In the genomic region with DNA sequence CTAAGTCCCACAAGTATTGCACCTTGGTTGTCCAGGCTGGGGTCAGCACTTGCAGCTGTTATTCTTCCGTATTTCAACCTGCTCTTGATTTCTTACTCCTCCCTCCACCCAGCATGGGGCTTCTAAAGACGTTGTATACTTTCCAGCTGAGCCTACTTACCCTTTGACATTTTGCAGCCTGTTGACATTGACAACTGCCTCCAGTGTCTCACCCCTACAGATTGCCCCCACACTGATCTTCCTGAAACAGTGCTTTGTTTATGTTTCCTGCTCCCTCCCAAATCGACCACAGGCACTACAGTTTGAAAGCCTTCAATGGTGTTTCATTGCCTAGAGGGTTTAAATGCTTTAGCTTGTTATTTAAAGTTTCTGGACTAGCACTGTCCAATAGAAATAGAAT, we compare ENCODE assay signal across 15 cellular contexts. TPM values are rescaled to one million over a fixed set of nuclear protein-coding genes. Genes with fewer than 3 reads are reported as not detected.
DNase-seq lines count a peak whose midpoint lies in the region; ATAC-seq, FAIRE-seq and TF ChIP-seq lines count a peak whose summit lies in the region.
"Had no signal": no experiment of that assay in that cellular context is flagged by ENCODE, and none has a peak within 500 bp of the region (broad histone marks: within the 10 kb centered on the region; RNA-seq: fewer than 3 reads in every experiment).

No MANE protein-coding gene starts in this region.

- H3K27ac Mint-ChIP-seq in activated T-cell treated with anti-CD3 and anti-CD28 coated beads, Interleukin-2, amount 50 U/mL, for 72 hours = peak overlapping the region; percentile 5
- H3K27ac Mint-ChIP-seq in stimulated activated naive CD8-positive, alpha-beta T cell treated with anti-CD3 and anti-CD28 coated beads, Interleukin-15, Interleukin-2, amounts not matched to agents 100 ng/mL and 50 ng/mL, for 24 hours = peak overlapping the region; percentile 81

- peak; percentile 23 for FAIRE-seq in GM12878 (lab: Jason Lieb, UNC)

- BruUV-seq in GM12878 (replicated peaks; lab: Mats Ljungman, UMichigan) = no TSS peak

- TF ChIP-seq EP300 in GM12878 (IDR thresholded peaks at IDR 0.05; ENCODE audit: borderline replicate concordance in 1 of 2, control insufficient read depth in 1 of 2, low read depth in 2 of 2, low read length in 2 of 2) = no peak

- H3K9ac ChIP-seq in GM12878 (ENCODE audit: control insufficient read depth, insufficient read depth, low read length) = no peak overlapping the region

- no peak overlapping the region for H2AFZ ChIP-seq in GM12878 (ENCODE audit: control insufficient read depth, low read depth, low read length)

- H3K27me3 Mint-ChIP-seq in activated T-cell treated with anti-CD3 and anti-CD28 coated beads, Interleukin-2, amount 50 U/mL, for 72 hours (ENCODE audit: low read depth) = no peaks in the 10 kb centered on the region
- no peaks in the 10 kb centered on the region for H3K27me3 Mint-ChIP-seq in stimulated activated naive CD8-positive, alpha-beta T cell treated with anti-CD3 and anti-CD28 coated beads, Interleukin-15, Interleukin-2, amounts not matched to agents 100 ng/mL and 50 ng/mL, for 24 hours

- intact Hi-C loops in GM12878 (cut with micrococcal nuclease; ENCODE audit: unreplicated experiment) = loop anchor here (2.0 kb wide), 1 partner anchor 49 kb away; no protein-coding TSS in a partner anchor

- peak overlapping the region; percentile 55 for H3K27ac ChIP-seq in GM12878 (ENCODE audit: control insufficient read depth, insufficient read depth)

- no peaks in the 10 kb centered on the region for H3K27me3 ChIP-seq in GM12878 (replicated peaks in 1 of 2; ENCODE audit: control insufficient read depth in 2 of 2, insufficient read depth in 2 of 2, low read length in 1 of 2)

- H4K20me1 ChIP-seq in GM12878 (ENCODE audit: control insufficient read depth, insufficient read depth) = no peaks in the 10 kb centered on the region; the same call in none of the 2 replicates

- peaks cover 6% of the 10 kb centered on the region for H3K79me2 ChIP-seq in GM12878 (ENCODE audit: control insufficient read depth, insufficient read depth, low read length)

- RAD21 ChIA-PET in GM12878 (lab: Charles Lee; ENCODE audit: unreplicated experiment) = interaction anchor here (0.7 kb wide), 1 partner anchor 85 kb away, joined by 3 read pairs; no protein-coding TSS in a partner anchor

- in situ Hi-C loops in GM12878 (cut with MboI) = no loop called here

- peak overlapping the region; percentile 33 to 64 for H3K4me3 Mint-ChIP-seq in activated T-cell treated with anti-CD3 and anti-CD28 coated beads, Interleukin-2, amount 50 U/mL, for 72 hours
- H3K4me3 Mint-ChIP-seq in stimulated activated naive CD8-positive, alpha-beta T cell treated with anti-CD3 and anti-CD28 coated beads, Interleukin-15, Interleukin-2, amounts not matched to agents 100 ng/mL and 50 ng/mL, for 24 hours = peak overlapping the region; percentile 27

- no peak for TF ChIP-seq RAD21 in GM12878 (IDR thresholded peaks at IDR 0.05; ENCODE audit: insufficient read depth, low read depth, low read length)

- no peak for TF ChIP-seq POLR2A in GM12878 (IDR thresholded peaks at IDR 0.05; ENCODE audit: low read depth, low read length)

- peaks cover 0 to 2% of the 10 kb centered on the region in 2 donors for H3K9me3 Mint-ChIP-seq in activated T-cell treated with anti-CD3 and anti-CD28 coated beads, Interleukin-2, amount 50 U/mL, for 72 hours
- no peaks in the 10 kb centered on the region for H3K9me3 Mint-ChIP-seq in stimulated activated naive CD8-positive, alpha-beta T cell treated with anti-CD3 and anti-CD28 coated beads, Interleukin-15, Interleukin-2, amounts not matched to agents 100 ng/mL and 50 ng/mL, for 24 hours

- no peaks in the 10 kb centered on the region for H3K9me3 ChIP-seq in GM12878 (replicated peaks; ENCODE audit: control insufficient read depth, insufficient read depth, low read length)

- H3K4me1 ChIP-seq in GM12878 (ENCODE audit: control insufficient read depth, insufficient read depth, low read length) = peaks cover 41% of the 10 kb centered on the region

- ATAC-seq in activated T-cell treated with anti-CD3 and anti-CD28 coated beads, Interleukin-2, amount 50 U/mL, for 72 hours (replicated peaks in 1 of 2) = no peak
- ATAC-seq in GM12878 (no peak), GM19455 (IDR thresholded peaks at IDR 0.05; ENCODE audit: unreplicated experiment) (no peak), GM21526 (IDR thresholded peaks at IDR 0.05; ENCODE audit: low FRiP score, unreplicated experiment) (no peak), GM21423 (IDR thresholded peaks at IDR 0.05; ENCODE audit: unreplicated experiment) (no peak)

- TF ChIP-seq CTCF in GM12878 (IDR thresholded peaks at IDR 0.05 in 2 of 3, conservative IDR thresholded peaks at IDR 0.05 in 1 of 3; ENCODE audit: control insufficient read depth in 2 of 3, extremely low read depth in 1 of 3, insufficient read depth in 1 of 3, low read depth in 3 of 3, low read length in 3 of 3) = no peak

- 14% methylated on average over 3 of the region's 3 CpGs for WGBS in GM12878 (ENCODE audit: insufficient coverage, insufficient replicate concordance, low lambda C conversion rate, missing lambda C conversion rate)

- DNase-seq in activated T-cell treated with anti-CD3 and anti-CD28 coated beads, Interleukin-2, amount 50 U/mL, for 72 hours = no peak
- no peak for DNase-seq in activated T-cell treated with anti-CD3 and anti-CD28 coated beads, Interleukin-2, amount 50 U/mL, for 1 hour
- DNase-seq in NCI-H146 (lab: John Stamatoyannopoulos, UW) (peak; percentile 67), GM12878 (ENCODE audit: low read depth, low spot score) (no peak)
- DNase-seq: activated CD4-positive, alpha-beta T cell treated with anti-CD3 and anti-CD28 coated beads for 48 hours; aorta; effector CD8-positive, alpha-beta T cell; GDM1; kidney glomerular epithelial cell; NCI-H1105 had no signal

- H3K4me2 ChIP-seq in GM12878 (ENCODE audit: control insufficient read depth, insufficient read depth) = peak overlapping the region; percentile 48
- H3K4me2 ChIP-seq: smooth muscle cell had no signal

- CTCF ChIA-PET in GM12878 (lab: Yijun Ruan, JAX) = interaction anchor here (0.9 to 1.5 kb wide), 3 partner anchors 15 to 298 kb away, joined by 3 to 7 read pairs (median 4); no protein-coding TSS in a partner anchor

- H3K4me3 ChIP-seq in GM12878 = no peak overlapping the region
- H3K4me3 ChIP-seq: smooth muscle cell had no signal

- SMC1A ChIA-PET in GM12878 (lab: Charles Lee; ENCODE audit: uncharacterized antibody, unreplicated experiment) = interaction anchor here (1.0 to 1.7 kb wide), 7 partner anchors 20 to 164 kb away, joined by 3 to 4 read pairs (median 3); no protein-coding TSS in a partner anchor

- no peaks in the 10 kb centered on the region for H3K36me3 ChIP-seq in GM12878 (ENCODE audit: control insufficient read depth in 2 of 2, insufficient read depth in 2 of 2, low read length in 1 of 2)

- POLR2A ChIA-PET in GM12878 (lab: Charles Lee) = no interaction called here

- H3K4me1 Mint-ChIP-seq in activated T-cell treated with anti-CD3 and anti-CD28 coated beads, Interleukin-2, amount 50 U/mL, for 72 hours (ENCODE audit: low read depth) = peaks cover 93% of the 10 kb centered on the region
- H3K4me1 Mint-ChIP-seq in stimulated activated naive CD8-positive, alpha-beta T cell treated with anti-CD3 and anti-CD28 coated beads, Interleukin-15, Interleukin-2, amounts not matched to agents 100 ng/mL and 50 ng/mL, for 24 hours (ENCODE audit: low read depth) = peaks cover 87% of the 10 kb centered on the region

- H3K36me3 Mint-ChIP-seq in activated T-cell treated with anti-CD3 and anti-CD28 coated beads, Interleukin-2, amount 50 U/mL, for 72 hours (ENCODE audit: insufficient read depth in 2 of 2) = peaks cover 0 to 4% of the 10 kb centered on the region in 2 donors
- no peaks in the 10 kb centered on the region for H3K36me3 Mint-ChIP-seq in stimulated activated naive CD8-positive, alpha-beta T cell treated with anti-CD3 and anti-CD28 coated beads, Interleukin-15, Interleukin-2, amounts not matched to agents 100 ng/mL and 50 ng/mL, for 24 hours (ENCODE audit: low read depth)

TF ChIP-seq in GM12878, 131 proteins besides CTCF, POLR2A, EP300 and RAD21 (continues in another document):
- TF ChIP-seq FOS (IDR thresholded peaks at IDR 0.05; ENCODE audit: borderline replicate concordance, extremely low read depth, insufficient read length) (no peak), NR2C1 (IDR thresholded peaks at IDR 0.05) (no peak), BCL11A (IDR thresholded peaks at IDR 0.05; ENCODE audit: low read depth, low read length) (no peak), HCFC1 (IDR thresholded peaks at IDR 0.05; ENCODE audit: low read length) (no peak), MYC (IDR thresholded peaks at IDR 0.05; ENCODE audit: insufficient read depth, insufficient read length, insufficient replicate concordance, low read length, severe bottlenecking) (no peak), IKZF2 (IDR thresholded peaks at IDR 0.05) (no peak)
- TF ChIP-seq, protein P1, sequence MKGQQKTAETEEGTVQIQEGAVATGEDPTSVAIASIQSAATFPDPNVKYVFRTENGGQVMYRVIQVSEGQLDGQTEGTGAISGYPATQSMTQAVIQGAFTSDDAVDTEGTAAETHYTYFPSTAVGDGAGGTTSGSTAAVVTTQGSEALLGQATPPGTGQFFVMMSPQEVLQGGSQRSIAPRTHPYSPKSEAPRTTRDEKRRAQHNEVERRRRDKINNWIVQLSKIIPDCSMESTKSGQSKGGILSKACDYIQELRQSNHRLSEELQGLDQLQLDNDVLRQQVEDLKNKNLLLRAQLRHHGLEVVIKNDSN (IDR thresholded peaks at IDR 0.05; ENCODE audit: borderline replicate concordance, extremely low read length, insufficient read depth, low read depth, low read length) = no peak

RNA-seq across cellular contexts. Expression of a gene that starts 56.6 kb away (rescaled TPM):
- total RNA-seq in activated T-cell treated with anti-CD3 and anti-CD28 coated beads, Interleukin-2, amount 50 U/mL, for 72 hours = under 1 TPM; 0.81 to 0.89 TPM
- total RNA-seq in GM12878 (2013; cell fraction: nucleolus; rRNA removed) = 0.04 and 0.49 TPM in 2 replicates
- total RNA-seq in GM12878 (2014; rRNA removed) (not detected in 2 replicates), GM12878 (2014; rRNA removed; fragmentation: Illumina TruSeq; extraction: Trizol) (not detected in 2 replicates), GM12878 (2021) (0.03 and 0.05 TPM in 2 replicates)
- polyA plus RNA-seq in GM12878 (2011; ENCODE audit: low read depth) = not detected
- polyA plus RNA-seq in GM12878 (2011; rRNA removed) (0.01 TPM in 1 of 2 replicates, not detected in the other), GM12878 (2014; fragmentation: Illumina TruSeq; extraction: Trizol) (0.01 TPM in 1 of 2 replicates, not detected in the other), GM12878 (2014; fragmentation: Nextera tagmentation; extraction: Ambion mirVana) (not detected), GM12878 (2014; rRNA removed) (0.01 TPM in 1 of 2 replicates, not detected in the other), GM12878 (2016; fragmentation: Nextera tagmentation; extraction: Ambion mirVana) (not detected)
- polyA plus RNA-seq in GM12878 (2011; cell fraction: cytosol; rRNA removed) = under 0.01 TPM in 2 replicates
- 0.06 TPM in 2 replicates for polyA plus RNA-seq in GM12878 (2011; cell fraction: nucleus; rRNA removed)
- 0.03 TPM in 1 of 2 replicates, not detected in the other for polyA plus RNA-seq in GM12878 (2012)
- 0.21 TPM in 1 of 2 replicates, not detected in the other for polyA minus RNA-seq in GM12878 (2011; rRNA and poly(A)+ RNA removed)
- polyA minus RNA-seq in GM12878 (2011; cell fraction: cytosol; rRNA and poly(A)+ RNA removed) = not detected in 2 replicates
- not detected in 2 replicates for polyA minus RNA-seq in GM12878 (2011; cell fraction: nucleus; rRNA and poly(A)+ RNA removed)
